ENCODE assay signal across 24 cellular contexts in the genomic region with DNA sequence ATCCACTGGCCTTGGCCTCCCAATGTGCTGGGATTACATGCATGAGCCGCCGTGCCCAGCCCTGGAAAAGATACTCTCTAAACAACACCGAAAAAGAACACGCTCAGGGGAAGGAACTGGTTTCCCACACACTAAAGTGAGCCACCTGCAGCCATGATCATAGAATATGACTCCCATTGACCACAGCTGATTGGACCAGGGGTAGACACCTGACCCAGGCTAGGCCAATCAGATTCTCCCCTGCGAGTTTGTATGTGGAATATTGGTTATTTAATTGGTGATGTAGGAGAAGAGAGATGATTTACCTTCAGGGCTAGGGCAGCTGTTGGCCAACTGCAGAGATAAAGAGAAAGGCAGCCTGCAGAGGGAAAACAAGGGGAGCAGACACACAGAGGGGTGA. TPM values are rescaled to one million over a fixed set of nuclear protein-coding genes. Genes with fewer than 3 reads are reported as not detected.
DNase-seq lines count a peak whose midpoint lies in the region; ATAC-seq and TF ChIP-seq lines count a peak whose summit lies in the region.
"Had no signal": no experiment of that assay in that cellular context is flagged by ENCODE, and none has a peak within 500 bp of the region (broad histone marks: within the 10 kb centered on the region; RNA-seq: fewer than 3 reads in every experiment).

No MANE protein-coding gene starts in this region.

- H3K4me1 Mint-ChIP-seq in activated CD4-positive, alpha-beta T cell treated with anti-CD3 and anti-CD28 coated beads for 36 hours: peaks cover 19% of the 10 kb centered on the region
- H3K4me1 Mint-ChIP-seq: neural crest cell had no signal

- no peak for TF ChIP-seq EP300 in Ishikawa (IDR thresholded peaks at IDR 0.05; ENCODE audit: borderline replicate concordance)

- H3K9me3 ChIP-seq in spleen (no peaks in the 10 kb centered on the region), MG63 (no peaks in the 10 kb centered on the region), adrenal gland (replicated peaks in 1 of 3) (no peaks in the 10 kb centered on the region)
- H3K9me3 ChIP-seq: ascending aorta, uterus had no signal

- H3K4me1 ChIP-seq in spleen (peaks cover 14 to 76% (median 55%) of the 10 kb centered on the region in 6 donors), adrenal gland (replicated peaks in 1 of 2) (no peaks in the 10 kb centered on the region)
- H3K4me1 ChIP-seq: ascending aorta, uterus had no signal

- no peak overlapping the region for H3K4me3 ChIP-seq in spleen
- no peak overlapping the region for H3K4me3 ChIP-seq in MG63
- no peak overlapping the region for H3K4me3 ChIP-seq in adrenal gland
- H3K4me3 ChIP-seq: ascending aorta, smooth muscle cell, uterus had no signal

- ATAC-seq in activated CD4-positive, alpha-beta T cell treated with anti-CD3 and anti-CD28 coated beads for 36 hours: peak; percentile 60
- ATAC-seq in SK-N-SH treated with all-trans-retinoic acid at 6 μM for 48 hours (0 out of 3 replicates have a peak, but pooled peaks have one; percentile 21), HG02588 (IDR thresholded peaks at IDR 0.05; ENCODE audit: unreplicated experiment) (no peak)
- ATAC-seq: esophagus mucosa had no signal

- WGBS in spleen, 5 donors: 72 to 87% (median 82%) methylated on average over 5 of the region's 5 CpGs
- WGBS in adrenal gland, 4 donors: 93 to 97% (median 94%) methylated on average over 5 of the region's 5 CpGs

- H3K4me3 Mint-ChIP-seq in activated CD4-positive, alpha-beta T cell treated with anti-CD3 and anti-CD28 coated beads for 36 hours: no peak overlapping the region
- H3K4me3 Mint-ChIP-seq: activated CD4-positive, alpha-beta T cell treated with anti-CD3 and anti-CD28 coated beads, Interleukin-2, amount 10 ng/mL, durations not matched to agents 7 days and 5 days; activated naive CD4-positive, alpha-beta T cell treated with anti-CD3 and anti-CD28 coated beads for 36 hours; CD4-positive, alpha-beta memory T cell; HFFc6; neural crest cell had no signal

- H3K27ac ChIP-seq in spleen (peak overlapping the region in 6 of 8 donors; percentile 1 to 83 (median 68)), adrenal gland (no peak overlapping the region)
- H3K27ac ChIP-seq: ascending aorta, uterus had no signal

- H3K27ac Mint-ChIP-seq in activated CD4-positive, alpha-beta T cell treated with anti-CD3 and anti-CD28 coated beads for 36 hours: no peak overlapping the region
- H3K27ac Mint-ChIP-seq: activated CD4-positive, alpha-beta T cell treated with anti-CD3 and anti-CD28 coated beads, Interleukin-2, amount 10 ng/mL, durations not matched to agents 7 days and 5 days; activated naive CD4-positive, alpha-beta T cell treated with anti-CD3 and anti-CD28 coated beads for 36 hours; HFFc6 had no signal

- H3K27me3 ChIP-seq in spleen (replicated peaks in 1 of 7) (no peaks in the 10 kb centered on the region), MG63 (no peaks in the 10 kb centered on the region), adrenal gland (no peaks in the 10 kb centered on the region)
- H3K27me3 ChIP-seq: ascending aorta, uterus had no signal

- no peaks in the 10 kb centered on the region for H3K27me3 Mint-ChIP-seq in activated CD4-positive, alpha-beta T cell treated with anti-CD3 and anti-CD28 coated beads for 36 hours
- H3K27me3 Mint-ChIP-seq: activated CD4-positive, alpha-beta T cell treated with anti-CD3 and anti-CD28 coated beads, Interleukin-2, amount 10 ng/mL, durations not matched to agents 7 days and 5 days; CD4-positive, alpha-beta memory T cell had no signal

- intact Hi-C loops in activated CD4-positive, alpha-beta T cell treated with anti-CD3 and anti-CD28 coated beads for 36 hours (cut with DNase I, micrococcal nuclease): no loop called here
- intact Hi-C loops in spleen (cut with DNase I; ENCODE audit: low total_unique reads) (no loop called here), adrenal gland (cut with DNase I) (no loop called here)

- peaks cover 42% of the 10 kb centered on the region for H3K36me3 Mint-ChIP-seq in activated CD4-positive, alpha-beta T cell treated with anti-CD3 and anti-CD28 coated beads for 36 hours (ENCODE audit: low read depth)

- CTCF ChIA-PET in activated CD4-positive, alpha-beta T cell treated with anti-CD3 and anti-CD28 coated beads for 36 hours (lab: Charles Lee): no interaction called here

- POLR2A ChIA-PET in activated CD4-positive, alpha-beta T cell treated with anti-CD3 and anti-CD28 coated beads for 36 hours (lab: Charles Lee): no interaction called here

- TF ChIP-seq CTCF in spleen (IDR thresholded peaks at IDR 0.05 in 8 of 11, conservative IDR thresholded peaks at IDR 0.05 in 3 of 11): no peak
- TF ChIP-seq CTCF in adrenal gland (IDR thresholded peaks at IDR 0.05): no peak

- H3K36me3 ChIP-seq in spleen (peaks cover 0 to 34% (median 16%) of the 10 kb centered on the region in 6 donors), MG63 (peaks cover 53% of the 10 kb centered on the region), adrenal gland (replicated peaks in 1 of 2) (peaks cover 0 to 26% of the 10 kb centered on the region in 2 donors)
- H3K36me3 ChIP-seq: uterus had no signal

- TF ChIP-seq RAD21 in Ishikawa (IDR thresholded peaks at IDR 0.05; ENCODE audit: low read depth): no peak

- DNase-seq in activated CD4-positive, alpha-beta T cell treated with anti-CD3 and anti-CD28 coated beads for 36 hours: no peak
- DNase-seq in activated CD4-positive, alpha-beta T cell treated with anti-CD3 and anti-CD28 coated beads, Interleukin-2, amount 50 U/mL, for 1 hour: no peak
- DNase-seq in spleen (no peak), MG63 (no peak), adrenal gland (no peak)
- DNase-seq: ACHN; activated CD4-positive, alpha-beta T cell treated with anti-CD3 and anti-CD28 coated beads, Interleukin-2, amount 10 ng/mL, durations not matched to agents 7 days and 5 days; activated naive CD4-positive, alpha-beta T cell treated with anti-CD3 and anti-CD28 coated beads for 36 hours; CD4-positive, alpha-beta memory T cell; DMS79 treated with DMSO at 0.1 percent for 48 hours; effector CD8-positive, alpha-beta T cell; HFFc6; midbrain; NCI-H1436 treated with DMSO at 0.1 percent for 48 hours; stimulated activated CD4-positive, alpha-beta T cell treated with anti-CD3 and anti-CD28 coated beads, Interleukin-4, amount 100 ng/mL, for 4 hours; substantia nigra; uterus had no signal

- no peaks in the 10 kb centered on the region for H3K9me3 Mint-ChIP-seq in activated CD4-positive, alpha-beta T cell treated with anti-CD3 and anti-CD28 coated beads for 36 hours (ENCODE audit: low read depth)
- H3K9me3 Mint-ChIP-seq: activated CD4-positive, alpha-beta T cell treated with anti-CD3 and anti-CD28 coated beads, Interleukin-2, amount 10 ng/mL, durations not matched to agents 7 days and 5 days; activated naive CD4-positive, alpha-beta T cell treated with anti-CD3 and anti-CD28 coated beads for 36 hours; CD4-positive, alpha-beta memory T cell; HFFc6; neural crest cell had no signal

- no peak for TF ChIP-seq POLR2A in spleen (IDR thresholded peaks at IDR 0.05)
- no peak for TF ChIP-seq POLR2A in adrenal gland (IDR thresholded peaks at IDR 0.05)

TF ChIP-seq in Ishikawa, 13 proteins besides CTCF, POLR2A, EP300 and RAD21:
- TF ChIP-seq, protein P1, sequence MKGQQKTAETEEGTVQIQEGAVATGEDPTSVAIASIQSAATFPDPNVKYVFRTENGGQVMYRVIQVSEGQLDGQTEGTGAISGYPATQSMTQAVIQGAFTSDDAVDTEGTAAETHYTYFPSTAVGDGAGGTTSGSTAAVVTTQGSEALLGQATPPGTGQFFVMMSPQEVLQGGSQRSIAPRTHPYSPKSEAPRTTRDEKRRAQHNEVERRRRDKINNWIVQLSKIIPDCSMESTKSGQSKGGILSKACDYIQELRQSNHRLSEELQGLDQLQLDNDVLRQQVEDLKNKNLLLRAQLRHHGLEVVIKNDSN (IDR thresholded peaks at IDR 0.05): peak; percentile 60
- TF ChIP-seq TCF12 (IDR thresholded peaks at IDR 0.05; ENCODE audit: low read depth): no peak

TF ChIP-seq in SK-N-SH treated with all-trans-retinoic acid at 6 μM for 48 hours, 23 proteins besides CTCF, POLR2A, EP300 and RAD21 (continues in another document):
- TF ChIP-seq CSDC2 (CRISPR knock-in tag; IDR thresholded peaks at IDR 0.05) (no peak), TOX (CRISPR knock-in tag; IDR thresholded peaks at IDR 0.05; ENCODE audit: borderline replicate concordance) (no peak), ZNF70 (CRISPR knock-in tag; IDR thresholded peaks at IDR 0.05) (no peak), ZC3H10 (CRISPR knock-in tag; IDR thresholded peaks at IDR 0.05) (no peak), RARB (CRISPR knock-in tag; IDR thresholded peaks at IDR 0.05) (no peak), BACH2 (CRISPR knock-in tag; IDR thresholded peaks at IDR 0.05; ENCODE audit: borderline replicate concordance) (no peak), PPARA (CRISPR knock-in tag; IDR thresholded peaks at IDR 0.05; ENCODE audit: borderline replicate concordance) (no peak), ZFP30 (CRISPR knock-in tag; IDR thresholded peaks at IDR 0.05) (no peak)

RNA-seq across cellular contexts. Expression of a gene that starts 9.0 kb away (rescaled TPM):
- 100 to 1,000 TPM in 1 of 2 experiments, 10 to 100 TPM in 1; 86.7 to 114 TPM for total RNA-seq in activated CD4-positive, alpha-beta T cell treated with anti-CD3 and anti-CD28 coated beads for 36 hours
- total RNA-seq in spleen: 100 to 1,000 TPM; 131 to 179 (median 152) TPM
- 10 to 100 TPM; 49.4 to 57.2 (median 56.6) TPM for polyA plus RNA-seq in spleen
- 44.2 and 102 TPM in 2 replicates for total RNA-seq in MG63 (2014; rRNA removed; shearing (Covaris generic); ENCODE audit: low replicate concordance)
- 100 to 1,000 TPM in 6 of 8 donors, 10 to 100 TPM in 2; 57.4 to 143 (median 116) TPM for total RNA-seq in adrenal gland
- polyA plus RNA-seq in adrenal gland: 100 to 1,000 TPM in 1 of 3 donors, 10 to 100 TPM in 2; 37.7 to 129 (median 66.5) TPM

RNA-seq across cellular contexts. Expression of a gene that starts 37.9 kb away (rescaled TPM):
- total RNA-seq in activated CD4-positive, alpha-beta T cell treated with anti-CD3 and anti-CD28 coated beads for 36 hours: 10 to 100 TPM; 26.6 to 31.9 TPM
- 10 to 100 TPM; 10.7 to 21.8 (median 19.3) TPM for total RNA-seq in spleen
- 10 to 100 TPM in 1 of 3 donors, 1 to 10 TPM in 2; 9.8 to 10.0 (median 9.9) TPM for polyA plus RNA-seq in spleen
- total RNA-seq in MG63 (2014; rRNA removed; shearing (Covaris generic); ENCODE audit: low replicate concordance): 23.8 and 45.3 TPM in 2 replicates
- total RNA-seq in adrenal gland: 10 to 100 TPM; 20.0 to 85.7 (median 29.1) TPM
- 10 to 100 TPM; 30.0 to 44.6 (median 38.4) TPM for polyA plus RNA-seq in adrenal gland

RNA-seq across cellular contexts. Expression of a gene that starts 38.2 kb away (rescaled TPM):
- total RNA-seq in activated CD4-positive, alpha-beta T cell treated with anti-CD3 and anti-CD28 coated beads for 36 hours: 10 to 100 TPM; 56.8 to 57.2 TPM
- total RNA-seq in spleen (10 to 100 TPM; 39.0 to 63.7 (median 43.4) TPM), adrenal gland (100 to 1,000 TPM in 3 of 8 donors, 10 to 100 TPM in 5; 58.5 to 151 (median 91.3) TPM)
- polyA plus RNA-seq in spleen (1 to 10 TPM; 4.2 to 9.1 (median 6.5) TPM), adrenal gland (10 to 100 TPM in 2 of 3 donors, 1 to 10 TPM in 1; 9.5 to 65.8 (median 10.9) TPM)
- total RNA-seq in MG63 (2014; rRNA removed; shearing (Covaris generic); ENCODE audit: low replicate concordance): 59.3 and 59.9 TPM in 2 replicates

Comparison
In these comparisons a context has a peak if more than half of its experiments do, and no peak if none do; other contexts are left out.
1. H3K27ac ChIP-seq: peak in spleen (6 of 8); none in adrenal gland (0 of 5).